ENCODE assay signal across 18 cellular contexts in the genomic region with DNA sequence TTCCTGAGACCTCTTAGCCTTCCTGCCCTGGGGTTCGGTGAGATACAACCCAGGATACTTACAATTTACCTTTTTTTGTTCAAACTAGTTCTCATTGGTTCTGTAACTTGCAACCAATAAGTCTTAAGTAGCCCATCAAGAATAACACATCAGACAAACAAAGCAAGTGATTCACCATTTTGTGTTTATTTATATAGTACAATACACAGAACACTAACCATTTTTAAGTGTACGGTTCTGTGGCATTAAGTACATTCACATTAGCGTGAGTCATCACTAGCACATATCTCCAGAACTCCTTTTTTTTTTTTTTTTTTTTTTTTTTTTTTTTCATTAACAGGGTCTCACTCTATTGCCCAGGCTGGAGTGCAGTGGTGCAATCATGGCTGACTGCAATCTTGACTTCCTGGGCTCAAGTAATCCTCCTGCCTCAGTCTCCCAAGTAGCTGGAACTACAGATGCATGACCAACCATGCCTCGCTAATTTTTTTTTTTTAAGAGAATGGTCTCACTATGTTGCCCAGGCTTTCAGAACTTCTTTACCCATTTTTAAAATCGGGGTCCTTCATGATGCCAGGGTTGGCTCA. TPM values are rescaled to one million over a fixed set of nuclear protein-coding genes. Genes with fewer than 3 reads are reported as not detected.
A peak's percentile ranks its signal among the peaks of the same experiment; 100 is the strongest.
DNase-seq lines count a peak whose midpoint lies in the region; ATAC-seq and TF ChIP-seq lines count a peak whose summit lies in the region.
"Had no signal": no experiment of that assay in that cellular context is flagged by ENCODE, and none has a peak within 500 bp of the region (broad histone marks: within the 10 kb centered on the region; RNA-seq: fewer than 3 reads in every experiment).

No MANE protein-coding gene starts in this region.

- H3K36me3 ChIP-seq in ACC112 (ENCODE audit: insufficient read depth, low read length) = no peaks in the 10 kb centered on the region
- H3K36me3 ChIP-seq in A673 (ENCODE audit: insufficient read depth, low read length, poor library complexity, severe bottlenecking) = no peaks in the 10 kb centered on the region
- H3K36me3 ChIP-seq: tibial artery had no signal

- POLR2A ChIA-PET in A673 (lab: Charles Lee; ENCODE audit: low non-redundant PET) = no interaction called here

- peak; percentile 54 for DNase-seq in HT1080 (ENCODE audit: low read depth)
- DNase-seq in astrocyte of the spinal cord (ENCODE audit: low read depth, low spot score) = peak; percentile 88
- DNase-seq in foreskin melanocyte = peak; percentile 81
- no peak for DNase-seq in T1000 (lab: John Stamatoyannopoulos, UW)
- no peak for DNase-seq in HT-29 (ENCODE audit: low spot score)
- DNase-seq in A673 (ENCODE audit: low spot score) = no peak
- DNase-seq: activated CD8-positive, alpha-beta memory T cell treated with anti-CD3 and anti-CD28 coated beads for 24 hours; activated gamma-delta T cell; DND-41; erythroblast; mucosa of descending colon; NCI-H1048; NCI-H510A treated with DMSO at 0.1 percent for 48 hours; RPMI8226; tibial artery had no signal

- BruUV-seq in A673 (replicated peaks; lab: Mats Ljungman, UMichigan) = no TSS peak

- TF ChIP-seq CTCF in astrocyte of the spinal cord (IDR thresholded peaks at IDR 0.05; ENCODE audit: low read depth, low read length) (no peak), A673 (conservative IDR thresholded peaks at IDR 0.05; ENCODE audit: low read depth, low read length) (no peak)

- intact Hi-C loops in A673 (cut with micrococcal nuclease; ENCODE audit: unreplicated experiment) = no loop called here

- H3K27me3 ChIP-seq in ACC112 (ENCODE audit: insufficient read depth, low read length) = no peaks in the 10 kb centered on the region
- no peaks in the 10 kb centered on the region for H3K27me3 ChIP-seq in A673 (replicated peaks; ENCODE audit: insufficient read depth, low read depth, low read length, poor library complexity)
- H3K27me3 ChIP-seq: tibial artery had no signal

- no peak overlapping the region for H2AFZ ChIP-seq in ACC112 (ENCODE audit: low read length, unreplicated experiment)

- CTCF ChIA-PET in A673 (lab: Charles Lee) = no interaction called here

- peaks cover 5% of the 10 kb centered on the region for H3K9me3 ChIP-seq in A673 (ENCODE audit: low read depth, low read length, poor library complexity, severe bottlenecking)
- H3K9me3 ChIP-seq: mucosa of descending colon, tibial artery had no signal

- no peak for ATAC-seq in GM18498 (IDR thresholded peaks at IDR 0.05; ENCODE audit: unreplicated experiment)
- ATAC-seq: HCT116, mucosa of descending colon had no signal

- H3K79me2 ChIP-seq in ACC112 (ENCODE audit: control insufficient read depth, insufficient read depth, low read length, unreplicated experiment) = no peaks in the 10 kb centered on the region

- in situ Hi-C loops in astrocyte of the spinal cord (cut with HindIII; ENCODE audit: low sequenced_read_pairs) = no loop called here

- H3K4me1 ChIP-seq in ACC112 (ENCODE audit: control insufficient read depth, insufficient read depth, low read length, unreplicated experiment) (peaks cover 22% of the 10 kb centered on the region), A673 (ENCODE audit: insufficient read depth, low read length, poor library complexity, severe bottlenecking) (no peaks in the 10 kb centered on the region)

- no peak overlapping the region for H3K4me3 ChIP-seq in ACC112 (ENCODE audit: low read depth, low read length)
- no peak overlapping the region for H3K4me3 ChIP-seq in astrocyte of the spinal cord (ENCODE audit: low read depth, low read length)
- H3K4me3 ChIP-seq in A673 (ENCODE audit: low read depth, low read length, poor library complexity, severe bottlenecking) = no peak overlapping the region
- H3K4me3 ChIP-seq: mucosa of descending colon, tibial artery had no signal

- H3K27ac ChIP-seq in ACC112 (ENCODE audit: low read depth, low read length) = peak overlapping the region; percentile 24; the same call in 1 of the 2 replicates
- no peak overlapping the region for H3K27ac ChIP-seq in A673 (ENCODE audit: low read depth, low read length, poor library complexity, severe bottlenecking)
- H3K27ac ChIP-seq: tibial artery had no signal

RNA-seq across cellular contexts. Expression of gene SLC1A4, which starts 36.2 kb away (rescaled TPM):
- total RNA-seq in HT1080 (2014; rRNA removed; shearing (Covaris generic)) = 8.3 and 10.1 TPM in 2 replicates
- polyA plus RNA-seq in HT1080 (2015; cell fraction: cytosol; rRNA removed) = 11.2 and 13.6 TPM in 2 replicates
- polyA plus RNA-seq in HT1080 (2015; cell fraction: nucleus; rRNA removed) = 30.9 and 32.0 TPM in 2 replicates
- 7.9 and 8.7 TPM in 2 replicates for total RNA-seq in HT-29 (2014; rRNA removed; shearing (Covaris generic))
- 69.5 and 78.1 TPM in 2 replicates for total RNA-seq in A673 (2021)

Comparison
In these comparisons a context has a peak if more than half of its experiments do, and no peak if none do; other contexts are left out.
1. DNase-seq: peak in HT1080 (single experiment), astrocyte of the spinal cord (single experiment) and foreskin melanocyte (single experiment); none in T1000 (single experiment), HT-29 (single experiment) and A673 (single experiment).